ENCODE assay signal across 8 cellular contexts in genomic region chr9:75890541-75891276, GRCh38. TPM values are rescaled to one million over a fixed set of nuclear protein-coding genes. Genes with fewer than 3 reads are reported as not detected.
DNase-seq lines count a peak whose midpoint lies in the region; ATAC-seq, FAIRE-seq and TF ChIP-seq lines count a peak whose summit lies in the region.

PCSK5 (plus strand) TSS chr9:75890673; CDS start chr9:75891182, 509 bp downstream.

- H3K4me2 ChIP-seq in fibroblast of lung (ENCODE audit: extremely low read depth, insufficient read depth, low read length): peak within 1 kb of the TSS; percentile 84

- H4K20me1 ChIP-seq in fibroblast of lung (ENCODE audit: control insufficient read depth, extremely low read depth, insufficient read depth, low read length): no peaks in the 10 kb centered on the region

- H3K36me3 Mint-ChIP-seq in activated T-helper 2 cell treated with anti-CD3 and anti-CD28 coated beads, Interferon-gamma antibody, Interleukin-2, Interleukin-4, amounts not matched to agents 10 μg/mL and 5 μg/mL and 100 μg/mL, durations not matched to agents 14 hours and 24 hours and 36 hours (ENCODE audit: low read depth): no peaks in the 10 kb centered on the region
- H3K36me3 Mint-ChIP-seq in naive thymus-derived CD4-positive, alpha-beta T cell: no peaks in the 10 kb centered on the region

- peak within 1 kb of the TSS; percentile 32 for H3K27ac Mint-ChIP-seq in activated T-helper 2 cell treated with anti-CD3 and anti-CD28 coated beads, Interferon-gamma antibody, Interleukin-2, Interleukin-4, amounts not matched to agents 10 μg/mL and 5 μg/mL and 100 μg/mL, durations not matched to agents 14 hours and 24 hours and 36 hours
- peak within 1 kb of the TSS; percentile 81 to 95 (median 90) for H3K27ac Mint-ChIP-seq in naive thymus-derived CD4-positive, alpha-beta T cell

- peak within 1 kb of the TSS; percentile 55 for H3K9ac ChIP-seq in fibroblast of lung (ENCODE audit: insufficient read depth, low read length)

- no TSS peak for BruUV-seq in Panc1 (replicated peaks; lab: Mats Ljungman, UMichigan)

- H3K9me3 Mint-ChIP-seq in activated T-helper 2 cell treated with anti-CD3 and anti-CD28 coated beads, Interferon-gamma antibody, Interleukin-2, Interleukin-4, amounts not matched to agents 10 μg/mL and 5 μg/mL and 100 μg/mL, durations not matched to agents 14 hours and 24 hours and 36 hours: no peaks in the 10 kb centered on the region
- no peaks in the 10 kb centered on the region for H3K9me3 Mint-ChIP-seq in naive thymus-derived CD4-positive, alpha-beta T cell

- no peak for TF ChIP-seq CTCF in BE2C (IDR thresholded peaks at IDR 0.05; ENCODE audit: low read depth, low read length)
- TF ChIP-seq CTCF in Panc1 (IDR thresholded peaks at IDR 0.05): peak; percentile 22; the same call in 1 of the 2 replicates
- TF ChIP-seq CTCF in fibroblast of lung (conservative IDR thresholded peaks at IDR 0.05 in 1 of 2, IDR thresholded peaks at IDR 0.05 in 1 of 2; ENCODE audit: low read depth in 1 of 2, low read length in 2 of 2): peak in 1 of 2 donors; percentile 27

- no peak within 1 kb of the TSS for H3K27ac ChIP-seq in Panc1 (ENCODE audit: low read length)
- peak within 1 kb of the TSS; percentile 63 for H3K27ac ChIP-seq in fibroblast of lung (ENCODE audit: insufficient read depth, low read length)
- peak within 1 kb of the TSS; percentile 77 for H3K27ac ChIP-seq in naive thymus-derived CD4-positive, alpha-beta T cell (ENCODE audit: low read depth, low read length)

- peaks cover 24% of the 10 kb centered on the region for H3K4me1 Mint-ChIP-seq in activated T-helper 2 cell treated with anti-CD3 and anti-CD28 coated beads, Interferon-gamma antibody, Interleukin-2, Interleukin-4, amounts not matched to agents 10 μg/mL and 5 μg/mL and 100 μg/mL, durations not matched to agents 14 hours and 24 hours and 36 hours (ENCODE audit: low read depth)
- H3K4me1 Mint-ChIP-seq in naive thymus-derived CD4-positive, alpha-beta T cell: peaks cover 35 to 59% (median 50%) of the 10 kb centered on the region in 7 donors

- no peaks in the 10 kb centered on the region for H3K36me3 ChIP-seq in BE2C
- H3K36me3 ChIP-seq in Panc1 (ENCODE audit: control insufficient read depth, insufficient read depth, low read length): no peaks in the 10 kb centered on the region; the same call in 1 of the 2 replicates
- no peaks in the 10 kb centered on the region for H3K36me3 ChIP-seq in fibroblast of lung (ENCODE audit: control insufficient read depth, insufficient read depth, low read length)
- peaks cover 0 to 6% (median 0%) of the 10 kb centered on the region in 3 experiments for H3K36me3 ChIP-seq in naive thymus-derived CD4-positive, alpha-beta T cell (ENCODE audit: control insufficient read depth in 2 of 3, insufficient read depth in 3 of 3, low read length in 3 of 3)

- peak within 1 kb of the TSS; percentile 92 for H3K4me3 Mint-ChIP-seq in activated T-helper 2 cell treated with anti-CD3 and anti-CD28 coated beads, Interferon-gamma antibody, Interleukin-2, Interleukin-4, amounts not matched to agents 10 μg/mL and 5 μg/mL and 100 μg/mL, durations not matched to agents 14 hours and 24 hours and 36 hours (ENCODE audit: low read depth)
- peak within 1 kb of the TSS; percentile 91 to 99 (median 97) for H3K4me3 Mint-ChIP-seq in naive thymus-derived CD4-positive, alpha-beta T cell

- POLR2A ChIA-PET in Panc1 (lab: Charles Lee): no interaction called here
- POLR2A ChIA-PET in naive thymus-derived CD4-positive, alpha-beta T cell (lab: Charles Lee): interaction anchor here (0.6 to 1.9 kb wide), 10 partner anchors 19 to 863 kb away, joined by 3 to 8 read pairs (median 4); partner anchors contain the start of gene CARNMT1

- peak; percentile 70 for FAIRE-seq in HTR-8/SVneo (lab: Jason Lieb, UNC)

- H3K27me3 ChIP-seq in BE2C: peaks cover 65% of the 10 kb centered on the region
- peaks cover 9% of the 10 kb centered on the region for H3K27me3 ChIP-seq in Panc1 (ENCODE audit: control insufficient read depth, insufficient read depth, low read length)
- H3K27me3 ChIP-seq in fibroblast of lung (ENCODE audit: control insufficient read depth, insufficient read depth, low read length): peaks cover 7% of the 10 kb centered on the region
- H3K27me3 ChIP-seq in naive thymus-derived CD4-positive, alpha-beta T cell (ENCODE audit: control insufficient read depth in 2 of 2, insufficient read depth in 2 of 2, low read length in 2 of 2): no peaks in the 10 kb centered on the region

- intact Hi-C loops in Panc1 (cut with micrococcal nuclease; ENCODE audit: unreplicated experiment): no loop called here
- intact Hi-C loops in activated T-helper 2 cell treated with anti-CD3 and anti-CD28 coated beads, Interferon-gamma antibody, Interleukin-2, Interleukin-4, amounts not matched to agents 10 μg/mL and 5 μg/mL and 100 μg/mL, durations not matched to agents 14 hours and 24 hours and 36 hours (cut with micrococcal nuclease): loop anchor here (2.0 to 5.0 kb wide), 3 partner anchors 117 to 504 kb away; partner anchors contain the start of gene RFK
- intact Hi-C loops in naive thymus-derived CD4-positive, alpha-beta T cell (cut with micrococcal nuclease): loop anchor here (1.0 to 10.0 kb wide), 19 partner anchors 20 to 1288 kb away; partner anchors contain the start of genes CARNMT1 (in 2 of the 2), GCNT1 (in 2 of the 2), NMRK1 (in 2 of the 2) and OSTF1 (in 2 of the 2)

- DNase-seq in BE2C (peak; percentile 88), HTR-8/SVneo (ENCODE audit: insufficient read length, low spot score) (peak; percentile 73), Panc1 (ENCODE audit: low read depth, low spot score) (no peak), fibroblast of lung (ENCODE audit: low read depth in 2 of 2) (peak; percentile 96 to 97)
- DNase-seq in activated T-helper 2 cell treated with anti-CD3 and anti-CD28 coated beads, Interferon-gamma antibody, Interleukin-2, Interleukin-4, amounts not matched to agents 10 μg/mL and 5 μg/mL and 100 μg/mL, durations not matched to agents 14 hours and 24 hours and 36 hours (ENCODE audit: low spot score): peak; percentile 77
- peak; percentile 65 to 94 (median 90) for DNase-seq in naive thymus-derived CD4-positive, alpha-beta T cell
- DNase-seq in stimulated activated CD8-positive, alpha-beta memory T cell treated with anti-CD3 and anti-CD28 coated beads, Interleukin-7, amount 100 ng/mL, for 4 hours (ENCODE audit: low read depth in 2 of 2): peak; percentile 75 to 78

- peaks cover 55% of the 10 kb centered on the region for H3K27me3 Mint-ChIP-seq in activated T-helper 2 cell treated with anti-CD3 and anti-CD28 coated beads, Interferon-gamma antibody, Interleukin-2, Interleukin-4, amounts not matched to agents 10 μg/mL and 5 μg/mL and 100 μg/mL, durations not matched to agents 14 hours and 24 hours and 36 hours (ENCODE audit: low read depth)
- peaks cover 0 to 50% (median 0%) of the 10 kb centered on the region in 5 donors for H3K27me3 Mint-ChIP-seq in naive thymus-derived CD4-positive, alpha-beta T cell

- H3K4me3 ChIP-seq in BE2C (ENCODE audit: low read depth, low read length) (peak within 1 kb of the TSS; percentile 70), Panc1 (ENCODE audit: low read depth in 2 of 2, low read length in 2 of 2) (peak within 1 kb of the TSS; percentile 41 to 66), fibroblast of lung (replicated peaks in 1 of 4; ENCODE audit: control extremely low read depth in 1 of 4, insufficient read depth in 1 of 4, low read depth in 3 of 4, low read length in 4 of 4) (peak within 1 kb of the TSS; percentile 68 to 96 (median 74))
- H3K4me3 ChIP-seq in naive thymus-derived CD4-positive, alpha-beta T cell (ENCODE audit: low read length): peak within 1 kb of the TSS; percentile 70

- in situ Hi-C loops in Panc1 (cut with HindIII; ENCODE audit: low pct_unique_long_range_greater_than_20kb, low sequenced_read_pairs): no loop called here

- CTCF ChIA-PET in Panc1 (lab: Charles Lee): no interaction called here
- CTCF ChIA-PET in naive thymus-derived CD4-positive, alpha-beta T cell (lab: Charles Lee): interaction anchor here (1.0 kb wide), 1 partner anchor 38 kb away, joined by 3 read pairs; no protein-coding TSS in a partner anchor

- H2AFZ ChIP-seq in fibroblast of lung (ENCODE audit: low read length): peak within 1 kb of the TSS; percentile 63

- ATAC-seq in GM19468 (IDR thresholded peaks at IDR 0.05; ENCODE audit: extremely low read depth, unreplicated experiment): peak; percentile 40
- ATAC-seq in Panc1: peak; percentile 91
- peak; percentile 95 for ATAC-seq in naive thymus-derived CD4-positive, alpha-beta T cell

- H3K79me2 ChIP-seq in fibroblast of lung (ENCODE audit: control insufficient read depth, insufficient read depth, low read length): no peaks in the 10 kb centered on the region

- H3K9me3 ChIP-seq in BE2C (no peaks in the 10 kb centered on the region), Panc1 (ENCODE audit: control insufficient read depth, insufficient read depth, low read depth, low read length) (no peaks in the 10 kb centered on the region), fibroblast of lung (ENCODE audit: control insufficient read depth, insufficient read depth, low read depth, low read length) (no peaks in the 10 kb centered on the region)
- no peaks in the 10 kb centered on the region for H3K9me3 ChIP-seq in naive thymus-derived CD4-positive, alpha-beta T cell (ENCODE audit: control insufficient read depth in 2 of 3, low read length in 3 of 3)

- H3K4me1 ChIP-seq in BE2C: no peaks in the 10 kb centered on the region
- no peaks in the 10 kb centered on the region; the same call in 1 of the 2 replicates for H3K4me1 ChIP-seq in Panc1 (ENCODE audit: control insufficient read depth, insufficient read depth, low read length)
- peaks cover 3% of the 10 kb centered on the region for H3K4me1 ChIP-seq in fibroblast of lung (ENCODE audit: control insufficient read depth, extremely low read depth, insufficient read depth, low read length)
- H3K4me1 ChIP-seq in naive thymus-derived CD4-positive, alpha-beta T cell (ENCODE audit: control insufficient read depth in 2 of 2, insufficient read depth in 2 of 2, low read length in 2 of 2): peaks cover 0 to 15% of the 10 kb centered on the region in 2 donors

RNA-seq across cellular contexts. Expression of gene PCSK5, which starts in this region (rescaled TPM):
- not detected for polyA plus RNA-seq in BE2C (2012; ENCODE audit: insufficient read depth, insufficient read length, low read depth)
- total RNA-seq in Panc1 (2021; ENCODE audit: unreplicated experiment) (0.21 TPM), fibroblast of lung (3.6 and 4.8 TPM in 2 replicates)
- polyA plus RNA-seq in Panc1 (2012; ENCODE audit: insufficient read length): 0.05 TPM
- 1.5 TPM in 2 replicates for total RNA-seq in activated T-helper 2 cell treated with anti-CD3 and anti-CD28 coated beads, Interferon-gamma antibody, Interleukin-2, Interleukin-4, amounts not matched to agents 10 μg/mL and 5 μg/mL and 100 μg/mL, durations not matched to agents 14 hours and 24 hours and 36 hours
- 2.5 and 3.1 TPM in 2 replicates for polyA plus RNA-seq in fibroblast of lung
- polyA plus RNA-seq in fibroblast of lung (2012): 2.0 and 2.4 TPM in 2 replicates
- polyA minus RNA-seq in fibroblast of lung (ENCODE audit: low replicate concordance): 4.0 and 7.3 TPM in 2 replicates
- 10 to 100 TPM in 4 of 5 experiments, 1 to 10 TPM in 1; 5.2 to 35.0 (median 24.6) TPM for total RNA-seq in naive thymus-derived CD4-positive, alpha-beta T cell
- polyA plus RNA-seq in naive thymus-derived CD4-positive, alpha-beta T cell: 10 to 100 TPM; 17.3 to 19.1 TPM

Comparison
In these comparisons a context has a peak if more than half of its experiments do, and no peak if none do; other contexts are left out.
1. Peak in ATAC-seq and H3K4me3 ChIP-seq in Panc1; RNA of the gene not detected or under 1 TPM.
2. ATAC-seq: peak in every context shown above with its lines; median percentile 95 in naive thymus-derived CD4-positive, alpha-beta T cell; 91 in Panc1; 40 in GM19468.